10 cellular contexts compared by ENCODE assay signal in genomic region chr2:177239053-177239452, GRCh38. TPM values are rescaled to one million over a fixed set of nuclear protein-coding genes. Genes with fewer than 3 reads are reported as not detected.
DNase-seq lines count a peak whose midpoint lies in the region; ATAC-seq and TF ChIP-seq lines count a peak whose summit lies in the region.
"Had no signal": no experiment of that assay in that cellular context is flagged by ENCODE, and none has a peak within 500 bp of the region (broad histone marks: within the 10 kb centered on the region; RNA-seq: fewer than 3 reads in every experiment).

No MANE protein-coding gene starts in this region.

- H3K9me3 ChIP-seq in CD8-positive, alpha-beta T cell (ENCODE audit: low read length): no peaks in the 10 kb centered on the region
- no peaks in the 10 kb centered on the region for H3K9me3 ChIP-seq in smooth muscle cell (replicated peaks; ENCODE audit: low read depth)

- H3K4me3 Mint-ChIP-seq in CD8-positive, alpha-beta T cell: no peak overlapping the region
- no peak overlapping the region for H3K4me3 Mint-ChIP-seq in activated B cell treated with CpG ODN at 0.5 μM for 24 hours
- H3K4me3 Mint-ChIP-seq: endodermal cell had no signal

- no peaks in the 10 kb centered on the region for H3K27me3 Mint-ChIP-seq in CD8-positive, alpha-beta T cell (ENCODE audit: low read depth)
- H3K27me3 Mint-ChIP-seq in activated B cell treated with CpG ODN at 0.5 μM for 24 hours: no peaks in the 10 kb centered on the region

- intact Hi-C loops in CD8-positive, alpha-beta T cell (cut with DNase I, micrococcal nuclease): no loop called here
- intact Hi-C loops in activated B cell treated with CpG ODN at 0.5 μM for 24 hours (cut with micrococcal nuclease): no loop called here

- H3K27ac ChIP-seq in CD8-positive, alpha-beta T cell (ENCODE audit: low read depth, low read length): no peak overlapping the region
- H3K27ac ChIP-seq in layer of hippocampus (ENCODE audit: low read depth, low read length): peak overlapping the region; percentile 76
- peak overlapping the region; percentile 98 for H3K27ac ChIP-seq in smooth muscle cell (ENCODE audit: low read depth)

- H3K4me3 ChIP-seq in CD8-positive, alpha-beta T cell (ENCODE audit: low read depth, low read length): no peak overlapping the region
- H3K4me3 ChIP-seq in smooth muscle cell: no peak overlapping the region

- no peak overlapping the region for H2AFZ ChIP-seq in smooth muscle cell (ENCODE audit: low read depth)

- H3K4me2 ChIP-seq in smooth muscle cell: no peak overlapping the region

- WGBS in smooth muscle cell (ENCODE audit: low lambda C conversion rate): 88% methylated on average over 6 of the region's 6 CpGs

- DNase-seq in CD8-positive, alpha-beta T cell: no peak
- DNase-seq in activated B cell treated with CpG ODN at 0.5 μM for 24 hours (no peak), smooth muscle cell (lab: John Stamatoyannopoulos, UW; ENCODE audit: unreplicated experiment) (no peak), NCI-H2107 treated with DMSO at 0.1 percent for 48 hours (lab: John Stamatoyannopoulos, UW; ENCODE audit: unreplicated experiment) (no peak)
- DNase-seq in activated CD4-positive, alpha-beta T cell treated with anti-CD3 and anti-CD28 coated beads, Interleukin-2, amount 50 U/mL, for 1 hour: no peak
- DNase-seq: DND-41, endodermal cell had no signal

- H3K36me3 Mint-ChIP-seq in CD8-positive, alpha-beta T cell: peaks cover 32% of the 10 kb centered on the region
- peaks cover 48% of the 10 kb centered on the region for H3K36me3 Mint-ChIP-seq in activated B cell treated with CpG ODN at 0.5 μM for 24 hours (ENCODE audit: low read depth)

- CTCF ChIA-PET in CD8-positive, alpha-beta T cell (lab: Charles Lee): interaction anchor here (1.0 to 6.0 kb wide), 4 partner anchors 9 to 74 kb away, joined by 3 to 35 read pairs (median 6); partner anchors contain the start of gene NFE2L2
- CTCF ChIA-PET in activated B cell treated with CpG ODN at 0.5 μM for 24 hours (lab: Charles Lee): interaction anchor here (1.8 to 4.8 kb wide), 2 partner anchors 24 to 75 kb away, joined by 7 to 29 read pairs; partner anchors contain the start of gene NFE2L2

- no peak for ATAC-seq in CD8-positive, alpha-beta T cell
- ATAC-seq in activated B cell treated with CpG ODN at 0.5 μM for 24 hours (ENCODE audit: low read depth) (no peak), HG02759 (IDR thresholded peaks at IDR 0.05; ENCODE audit: unreplicated experiment) (no peak), HG03108 (IDR thresholded peaks at IDR 0.05; ENCODE audit: unreplicated experiment) (no peak)

- peak overlapping the region; percentile 20 for H3K27ac Mint-ChIP-seq in CD8-positive, alpha-beta T cell
- H3K27ac Mint-ChIP-seq in activated B cell treated with CpG ODN at 0.5 μM for 24 hours: peak overlapping the region; percentile 50
- H3K27ac Mint-ChIP-seq: endodermal cell had no signal

- no peaks in the 10 kb centered on the region for H3K27me3 ChIP-seq in CD8-positive, alpha-beta T cell (ENCODE audit: insufficient read depth, low read length)
- H3K27me3 ChIP-seq in layer of hippocampus (ENCODE audit: control insufficient read depth, insufficient read depth, low read length): no peaks in the 10 kb centered on the region
- H3K27me3 ChIP-seq in smooth muscle cell (ENCODE audit: low read depth): no peaks in the 10 kb centered on the region

- peaks cover 82% of the 10 kb centered on the region for H3K4me1 Mint-ChIP-seq in CD8-positive, alpha-beta T cell (ENCODE audit: low read depth)
- peaks cover 69% of the 10 kb centered on the region for H3K4me1 Mint-ChIP-seq in activated B cell treated with CpG ODN at 0.5 μM for 24 hours

- no peaks in the 10 kb centered on the region for H3K9me3 Mint-ChIP-seq in CD8-positive, alpha-beta T cell
- no peaks in the 10 kb centered on the region for H3K9me3 Mint-ChIP-seq in activated B cell treated with CpG ODN at 0.5 μM for 24 hours
- H3K9me3 Mint-ChIP-seq: endodermal cell had no signal

- H3F3A ChIP-seq in smooth muscle cell (ENCODE audit: low read depth): peaks cover 51% of the 10 kb centered on the region

- H3K9ac ChIP-seq in smooth muscle cell (ENCODE audit: low read depth): no peak overlapping the region

- H3K36me3 ChIP-seq in CD8-positive, alpha-beta T cell (ENCODE audit: insufficient read depth, low read length): peaks cover 5% of the 10 kb centered on the region
- H3K36me3 ChIP-seq in smooth muscle cell (ENCODE audit: low read depth): no peaks in the 10 kb centered on the region

- H4K20me1 ChIP-seq in smooth muscle cell (ENCODE audit: low read depth): peaks cover 79% of the 10 kb centered on the region

- POLR2A ChIA-PET in CD8-positive, alpha-beta T cell (lab: Charles Lee): interaction anchor here (0.5 to 5.1 kb wide), 5 partner anchors 10 to 26 kb away, joined by 3 to 62 read pairs (median 6); partner anchors contain the start of gene NFE2L2
- POLR2A ChIA-PET in activated B cell treated with CpG ODN at 0.5 μM for 24 hours (lab: Charles Lee): interaction anchor here (1.1 to 3.8 kb wide), 4 partner anchors 14 to 153 kb away, joined by 3 to 65 read pairs (median 13); partner anchors contain the start of genes AGPS, HNRNPA3 and NFE2L2

- TF ChIP-seq CTCF in CD8-positive, alpha-beta T cell (IDR thresholded peaks at IDR 0.05): no peak
- TF ChIP-seq CTCF in activated B cell treated with CpG ODN at 0.5 μM for 24 hours (IDR thresholded peaks at IDR 0.05) (no peak), smooth muscle cell (IDR thresholded peaks at IDR 0.05; ENCODE audit: borderline replicate concordance, insufficient read depth, poor library complexity, severe bottlenecking) (no peak)

- peaks cover 92% of the 10 kb centered on the region for H3K79me2 ChIP-seq in smooth muscle cell (ENCODE audit: low read depth)

- H3K4me1 ChIP-seq in CD8-positive, alpha-beta T cell (ENCODE audit: insufficient read depth, low read length): peaks cover 58% of the 10 kb centered on the region
- H3K4me1 ChIP-seq in smooth muscle cell (ENCODE audit: low read depth): peaks cover 34% of the 10 kb centered on the region

RNA-seq across cellular contexts. Expression of gene NFE2L2, which starts 25.5 kb away (rescaled TPM):
- total RNA-seq in CD8-positive, alpha-beta T cell: 10 to 100 TPM; 81.7 to 88.7 TPM
- total RNA-seq in activated B cell treated with CpG ODN at 0.5 μM for 24 hours (79.1 and 89.3 TPM in 2 replicates), smooth muscle cell (110 and 118 TPM in 2 replicates)
- polyA plus RNA-seq in smooth muscle cell: 64.4 and 68.9 TPM in 2 replicates

RNA-seq across cellular contexts. Expression of gene HNRNPA3, which starts 26.5 kb away (rescaled TPM):
- 100 to 1,000 TPM; 144 to 160 TPM for total RNA-seq in CD8-positive, alpha-beta T cell
- total RNA-seq in activated B cell treated with CpG ODN at 0.5 μM for 24 hours (254 and 275 TPM in 2 replicates), smooth muscle cell (55.8 and 58.5 TPM in 2 replicates)
- 40.3 and 59.6 TPM in 2 replicates for polyA plus RNA-seq in smooth muscle cell
